ENCODE assay signal across 1 cellular context in genomic region chr17:48036693-48037035, GRCh38.
TF ChIP-seq lines count a peak whose summit lies in the region.

No MANE protein-coding gene starts in this region.

TF ChIP-seq in H1, 55 proteins besides CTCF, POLR2A, EP300 and RAD21:
- no peak for TF ChIP-seq KDM1A (IDR thresholded peaks at IDR 0.05; ENCODE audit: borderline replicate concordance, low read length)
- TF ChIP-seq MAFK (IDR thresholded peaks at IDR 0.05; ENCODE audit: low read depth, low read length) = no peak
- TF ChIP-seq SUZ12 (IDR thresholded peaks at IDR 0.05; ENCODE audit: low read length) = peak; percentile 49; the same call in 1 of the 2 replicates
- TF ChIP-seq, protein P1, sequence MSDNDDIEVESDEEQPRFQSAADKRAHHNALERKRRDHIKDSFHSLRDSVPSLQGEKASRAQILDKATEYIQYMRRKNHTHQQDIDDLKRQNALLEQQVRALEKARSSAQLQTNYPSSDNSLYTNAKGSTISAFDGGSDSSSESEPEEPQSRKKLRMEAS (IDR thresholded peaks at IDR 0.05) = no peak
